In the genomic region with DNA sequence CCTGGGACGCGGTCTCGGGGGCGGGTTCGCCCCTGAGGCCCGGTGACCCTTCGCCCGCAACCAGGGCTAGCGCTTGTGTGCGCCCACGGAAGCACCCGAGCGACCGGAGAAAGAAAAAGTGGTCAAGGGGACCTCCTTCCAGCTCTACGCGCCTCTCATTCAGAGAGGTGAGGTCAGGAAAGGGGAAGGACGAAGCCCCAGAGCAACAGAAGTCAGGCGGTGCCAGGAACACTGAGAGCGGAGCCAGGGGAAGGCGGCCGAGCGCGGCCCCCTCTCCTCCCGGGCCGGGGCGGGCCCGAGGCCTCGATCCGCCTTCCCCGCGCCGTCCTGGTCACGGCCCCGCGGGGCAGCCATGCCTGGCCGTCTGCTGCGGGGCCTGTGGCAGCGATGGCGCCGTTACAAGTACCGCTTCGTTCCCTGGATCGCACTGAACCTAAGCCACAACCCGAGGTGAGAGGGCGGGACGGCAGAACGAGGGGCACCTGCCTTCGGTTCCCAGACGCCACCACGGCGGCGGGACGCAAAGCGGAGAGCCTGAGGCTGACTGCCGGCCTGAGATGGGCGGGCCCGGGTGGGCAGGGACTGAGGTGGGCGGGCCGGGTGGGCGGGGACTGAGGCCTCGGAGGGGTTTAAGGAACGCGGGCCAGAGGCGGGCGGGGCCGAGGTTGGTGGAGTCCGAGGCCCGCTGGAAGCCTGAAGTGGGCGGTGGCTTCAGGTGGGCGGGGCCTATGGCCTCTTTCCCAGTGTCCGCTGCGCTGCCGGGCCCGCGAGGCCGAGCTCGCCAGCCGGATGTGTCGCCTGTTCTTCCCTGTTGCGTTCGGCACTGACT, we compare ENCODE assay signal across 8 cellular contexts. TPM values are rescaled to one million over a fixed set of nuclear protein-coding genes. Genes with fewer than 3 reads are reported as not detected.
A peak's percentile ranks its signal among the peaks of the same experiment; 100 is the strongest.
DNase-seq lines count a peak whose midpoint lies in the region; ATAC-seq and TF ChIP-seq lines count a peak whose summit lies in the region.

A gene with protein sequence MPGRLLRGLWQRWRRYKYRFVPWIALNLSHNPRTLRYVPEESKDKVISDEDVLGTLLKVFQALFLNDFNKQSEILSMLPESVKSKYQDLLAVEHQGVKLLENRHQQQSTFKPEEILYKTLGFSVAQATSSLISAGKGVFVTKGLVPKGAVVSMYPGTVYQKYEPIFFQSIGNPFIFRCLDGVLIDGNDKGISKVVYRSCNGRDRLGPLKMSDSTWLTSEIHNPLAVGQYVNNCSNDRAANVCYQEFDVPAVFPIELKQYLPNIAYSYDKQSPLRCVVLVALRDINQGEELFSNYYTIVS (plus strand): TSS at position 303 of the 829 bp plus-strand sequence. CDS start 50 bp downstream, at position 353.

- no peaks in the 10 kb centered on the region for H3K27me3 ChIP-seq in esophagus muscularis mucosa
- H3K27me3 ChIP-seq in muscle layer of duodenum (ENCODE audit: low read depth, low read length): no peaks in the 10 kb centered on the region

- peak; percentile 29 for TF ChIP-seq POLR2A in esophagus muscularis mucosa (IDR thresholded peaks at IDR 0.05; ENCODE audit: low read depth)

- intact Hi-C loops in esophagus muscularis mucosa (cut with DNase I): loop anchor here (1.0 to 10.0 kb wide), 3 partner anchors 43 to 1555 kb away; partner anchors contain the start of genes GPBP1, MIER3 and PLK2

- TF ChIP-seq CTCF in esophagus muscularis mucosa (IDR thresholded peaks at IDR 0.05): no peak

- peak; percentile 92 for ATAC-seq in GM21737 (IDR thresholded peaks at IDR 0.05; ENCODE audit: unreplicated experiment)
- ATAC-seq in activated T-cell treated with anti-CD3 and anti-CD28 coated beads, Interleukin-2, amount 50 U/mL, for 72 hours (replicated peaks in 1 of 2): peak; percentile 83 to 87

- no peaks in the 10 kb centered on the region for H3K27me3 Mint-ChIP-seq in activated T-cell treated with anti-CD3 and anti-CD28 coated beads, Interleukin-2, amount 50 U/mL, for 72 hours (ENCODE audit: low read depth)

- under 1% methylated on average over 43 of the region's 81 CpGs for WGBS in esophagus muscularis mucosa

- H3K36me3 Mint-ChIP-seq in activated T-cell treated with anti-CD3 and anti-CD28 coated beads, Interleukin-2, amount 50 U/mL, for 72 hours (ENCODE audit: insufficient read depth in 2 of 2): peaks cover 0 to 7% of the 10 kb centered on the region in 2 donors

- no peak for TF ChIP-seq EP300 in esophagus muscularis mucosa (IDR thresholded peaks at IDR 0.05)

- peaks cover 0 to 2% of the 10 kb centered on the region in 2 donors for H3K9me3 Mint-ChIP-seq in activated T-cell treated with anti-CD3 and anti-CD28 coated beads, Interleukin-2, amount 50 U/mL, for 72 hours

- peaks cover 7 to 15% (median 11%) of the 10 kb centered on the region in 4 donors for H3K4me1 ChIP-seq in esophagus muscularis mucosa
- peaks cover 0 to 5% of the 10 kb centered on the region in 2 donors for H3K4me1 ChIP-seq in muscle layer of duodenum (ENCODE audit: control insufficient read depth in 1 of 2, insufficient read depth in 2 of 2, low read length in 2 of 2)

- peak within 1 kb of the TSS; percentile 92 for H3K27ac Mint-ChIP-seq in activated T-cell treated with anti-CD3 and anti-CD28 coated beads, Interleukin-2, amount 50 U/mL, for 72 hours

- H3K4me3 ChIP-seq in esophagus muscularis mucosa (peak within 1 kb of the TSS; percentile 67 to 77 (median 73)), muscle layer of duodenum (ENCODE audit: low read depth in 1 of 2, low read length in 2 of 2) (peak within 1 kb of the TSS; percentile 82 to 99)

- peak within 1 kb of the TSS; percentile 91 to 93 for H3K4me3 Mint-ChIP-seq in activated T-cell treated with anti-CD3 and anti-CD28 coated beads, Interleukin-2, amount 50 U/mL, for 72 hours

- H3K4me1 Mint-ChIP-seq in activated T-cell treated with anti-CD3 and anti-CD28 coated beads, Interleukin-2, amount 50 U/mL, for 72 hours (ENCODE audit: low read depth): peaks cover 23% of the 10 kb centered on the region

- H3K27ac ChIP-seq in esophagus muscularis mucosa (replicated peaks in 1 of 4) (peak within 1 kb of the TSS; percentile 88 to 96 (median 94)), muscle layer of duodenum (ENCODE audit: low read length) (peak within 1 kb of the TSS; percentile 99)

- peak; percentile 95 for DNase-seq in DMS53 treated with DMSO at 0.1 percent for 48 hours (lab: John Stamatoyannopoulos, UW; ENCODE audit: unreplicated experiment)
- peak; percentile 90 for DNase-seq in KG1 (lab: John Stamatoyannopoulos, UW)
- peak; percentile 96 to 97 for DNase-seq in activated T-cell treated with anti-CD3 and anti-CD28 coated beads, Interleukin-2, amount 50 U/mL, for 72 hours
- peak; percentile 99 for DNase-seq in esophagus muscularis mucosa (ENCODE audit: extremely low spot score)
- peak; percentile 90 for DNase-seq in stimulated activated CD8-positive, alpha-beta memory T cell treated with anti-CD3 and anti-CD28 coated beads, Interleukin-7, amount 100 ng/mL, for 24 hours (ENCODE audit: low read depth)

- H3K36me3 ChIP-seq in esophagus muscularis mucosa (peaks cover 0 to 3% (median 0%) of the 10 kb centered on the region in 4 donors), muscle layer of duodenum (ENCODE audit: control insufficient read depth in 1 of 2, insufficient read depth in 2 of 2, low read length in 2 of 2) (peaks cover 0 to 6% of the 10 kb centered on the region in 2 donors)

- no peaks in the 10 kb centered on the region for H3K9me3 ChIP-seq in esophagus muscularis mucosa
- H3K9me3 ChIP-seq in muscle layer of duodenum (ENCODE audit: control insufficient read depth in 1 of 2, low read length in 2 of 2): no peaks in the 10 kb centered on the region

TF ChIP-seq in PFSK-1, 5 proteins besides CTCF, POLR2A, EP300 and RAD21:
- peak; percentile 27 for TF ChIP-seq FOXP2 (optimal IDR thresholded peaks at IDR 0.05; ENCODE audit: borderline replicate concordance, extremely low read depth, extremely low read length, insufficient read depth)
- TF ChIP-seq TAF1 (IDR thresholded peaks at IDR 0.05; ENCODE audit: borderline replicate concordance, insufficient read depth, low read length): peak; percentile 80
- no peak for TF ChIP-seq SIN3A (IDR thresholded peaks at IDR 0.05; ENCODE audit: borderline replicate concordance, insufficient read depth, low read length)
- TF ChIP-seq POLR2AphosphoS5 (IDR thresholded peaks at IDR 0.05; ENCODE audit: low read depth, low read length): peak; percentile 82; the same call in 1 of the 2 replicates
- TF ChIP-seq, protein P1, sequence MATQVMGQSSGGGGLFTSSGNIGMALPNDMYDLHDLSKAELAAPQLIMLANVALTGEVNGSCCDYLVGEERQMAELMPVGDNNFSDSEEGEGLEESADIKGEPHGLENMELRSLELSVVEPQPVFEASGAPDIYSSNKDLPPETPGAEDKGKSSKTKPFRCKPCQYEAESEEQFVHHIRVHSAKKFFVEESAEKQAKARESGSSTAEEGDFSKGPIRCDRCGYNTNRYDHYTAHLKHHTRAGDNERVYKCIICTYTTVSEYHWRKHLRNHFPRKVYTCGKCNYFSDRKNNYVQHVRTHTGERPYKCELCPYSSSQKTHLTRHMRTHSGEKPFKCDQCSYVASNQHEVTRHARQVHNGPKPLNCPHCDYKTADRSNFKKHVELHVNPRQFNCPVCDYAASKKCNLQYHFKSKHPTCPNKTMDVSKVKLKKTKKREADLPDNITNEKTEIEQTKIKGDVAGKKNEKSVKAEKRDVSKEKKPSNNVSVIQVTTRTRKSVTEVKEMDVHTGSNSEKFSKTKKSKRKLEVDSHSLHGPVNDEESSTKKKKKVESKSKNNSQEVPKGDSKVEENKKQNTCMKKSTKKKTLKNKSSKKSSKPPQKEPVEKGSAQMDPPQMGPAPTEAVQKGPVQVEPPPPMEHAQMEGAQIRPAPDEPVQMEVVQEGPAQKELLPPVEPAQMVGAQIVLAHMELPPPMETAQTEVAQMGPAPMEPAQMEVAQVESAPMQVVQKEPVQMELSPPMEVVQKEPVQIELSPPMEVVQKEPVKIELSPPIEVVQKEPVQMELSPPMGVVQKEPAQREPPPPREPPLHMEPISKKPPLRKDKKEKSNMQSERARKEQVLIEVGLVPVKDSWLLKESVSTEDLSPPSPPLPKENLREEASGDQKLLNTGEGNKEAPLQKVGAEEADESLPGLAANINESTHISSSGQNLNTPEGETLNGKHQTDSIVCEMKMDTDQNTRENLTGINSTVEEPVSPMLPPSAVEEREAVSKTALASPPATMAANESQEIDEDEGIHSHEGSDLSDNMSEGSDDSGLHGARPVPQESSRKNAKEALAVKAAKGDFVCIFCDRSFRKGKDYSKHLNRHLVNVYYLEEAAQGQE (IDR thresholded peaks at IDR 0.05; ENCODE audit: insufficient read depth in 1 of 2, low read depth in 2 of 2, low read length in 2 of 2): no peak

RNA-seq across cellular contexts. Expression of the gene that starts here (rescaled TPM):
- 6.4 TPM for polyA plus RNA-seq in PFSK-1 (2012; ENCODE audit: insufficient read length, low read depth)
- total RNA-seq in activated T-cell treated with anti-CD3 and anti-CD28 coated beads, Interleukin-2, amount 50 U/mL, for 72 hours: 1 to 10 TPM; 8.1 to 9.3 TPM
- total RNA-seq in esophagus muscularis mucosa: 10 to 100 TPM in 3 of 4 donors, 1 to 10 TPM in 1; 5.0 to 20.8 (median 12.2) TPM

Comparison
In these comparisons a context has a peak if more than half of its experiments do, and no peak if none do; other contexts are left out.
1. Peak in every context shown above with its lines: DNase-seq, ATAC-seq, H3K4me3 ChIP-seq and H3K27ac ChIP-seq.